8 cellular contexts compared by ENCODE assay signal in the genomic region with DNA sequence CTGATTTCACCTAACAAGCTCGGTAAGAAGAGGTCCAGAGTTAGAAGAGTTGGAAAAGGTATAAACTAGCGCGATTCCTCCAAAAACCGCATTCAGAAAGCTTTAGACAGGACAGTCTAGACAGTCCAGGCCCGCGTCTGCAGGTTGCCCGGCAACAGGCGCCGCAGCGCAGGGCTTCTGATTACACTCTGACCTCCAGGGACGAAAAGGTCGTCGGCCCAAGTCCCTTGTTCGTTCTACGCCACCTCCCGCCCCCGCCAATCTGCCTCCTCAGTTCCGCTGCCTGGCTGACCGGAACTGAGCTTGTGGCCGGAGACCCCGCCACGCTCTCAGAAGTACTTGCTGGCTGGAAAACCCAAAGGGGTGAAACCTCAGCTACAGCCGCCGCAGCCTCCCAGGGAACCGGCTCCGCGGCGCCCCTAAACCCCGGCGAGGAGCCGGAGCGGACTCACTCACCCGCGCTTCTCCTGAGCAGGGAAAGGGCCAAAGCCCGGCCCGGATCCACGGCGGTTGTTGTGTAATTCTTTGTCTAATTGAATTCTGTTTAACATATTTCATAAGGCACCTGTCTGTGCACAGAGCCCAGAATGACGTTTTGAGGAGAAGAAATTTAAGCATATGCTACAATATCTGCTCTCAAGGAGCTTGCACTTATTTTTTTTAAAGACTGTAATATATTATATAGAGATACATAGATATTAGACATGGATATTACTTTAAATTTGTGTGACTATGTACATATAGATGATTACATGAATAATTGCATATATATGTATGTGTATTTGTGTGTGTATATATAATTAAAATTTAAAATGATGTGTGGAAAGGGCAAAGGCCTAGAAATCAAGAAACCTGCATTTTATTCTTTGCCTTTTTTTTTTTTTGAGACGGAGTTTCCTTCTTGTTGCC. TPM values are rescaled to one million over a fixed set of nuclear protein-coding genes. Genes with fewer than 3 reads are reported as not detected.
DNase-seq lines count a peak whose midpoint lies in the region; ATAC-seq and TF ChIP-seq lines count a peak whose summit lies in the region.

A gene (minus strand): TSS at position 407 of the 909 bp plus-strand sequence. CDS start 3,826 bp downstream, outside the sequence.

- TF ChIP-seq CTCF in CD8-positive, alpha-beta T cell (IDR thresholded peaks at IDR 0.05): no peak
- TF ChIP-seq CTCF in endodermal cell (conservative IDR thresholded peaks at IDR 0.05): no peak

- no peak within 1 kb of the TSS for H3K27ac Mint-ChIP-seq in CD8-positive, alpha-beta T cell
- peak within 1 kb of the TSS; percentile 95 for H3K27ac Mint-ChIP-seq in endodermal cell

- H3K9me3 ChIP-seq in CD8-positive, alpha-beta T cell (ENCODE audit: low read length): no peaks in the 10 kb centered on the region
- no peaks in the 10 kb centered on the region for H3K9me3 ChIP-seq in endodermal cell (ENCODE audit: control insufficient read depth, low read length)

- H3K9ac ChIP-seq in endodermal cell (ENCODE audit: extremely low read depth, low read length, poor library complexity, severe bottlenecking): peak within 1 kb of the TSS; percentile 72

- peaks cover 17% of the 10 kb centered on the region for H3K4me1 Mint-ChIP-seq in CD8-positive, alpha-beta T cell (ENCODE audit: low read depth)
- peaks cover 15% of the 10 kb centered on the region for H3K4me1 Mint-ChIP-seq in endodermal cell

- peaks cover 44% of the 10 kb centered on the region for H3K27me3 Mint-ChIP-seq in CD8-positive, alpha-beta T cell (ENCODE audit: low read depth)
- peaks cover 3% of the 10 kb centered on the region for H3K27me3 Mint-ChIP-seq in endodermal cell (ENCODE audit: insufficient read depth)

- H3K36me3 Mint-ChIP-seq in CD8-positive, alpha-beta T cell: no peaks in the 10 kb centered on the region
- H3K36me3 Mint-ChIP-seq in endodermal cell (ENCODE audit: low read depth): no peaks in the 10 kb centered on the region

- CTCF ChIA-PET in CD8-positive, alpha-beta T cell (lab: Charles Lee): interaction anchor here (1.3 to 1.4 kb wide), 2 partner anchors 155 to 701 kb away, joined by 3 to 4 read pairs; a partner anchor contains a TSS

- no peaks in the 10 kb centered on the region for H3K9me3 Mint-ChIP-seq in CD8-positive, alpha-beta T cell
- H3K9me3 Mint-ChIP-seq in endodermal cell: no peaks in the 10 kb centered on the region

- no peak within 1 kb of the TSS for H3K27ac ChIP-seq in CD8-positive, alpha-beta T cell (ENCODE audit: low read depth, low read length)
- peak within 1 kb of the TSS; percentile 93 for H3K27ac ChIP-seq in endodermal cell (ENCODE audit: low read depth, low read length)

- H3K4me1 ChIP-seq in CD8-positive, alpha-beta T cell (ENCODE audit: insufficient read depth, low read length): peaks cover 12% of the 10 kb centered on the region
- H3K4me1 ChIP-seq in endodermal cell (ENCODE audit: control insufficient read depth, insufficient read depth, low read length): no peaks in the 10 kb centered on the region

- 4 to 6% methylated on average over 15 to 40 of the region's 40 CpGs for WGBS in endodermal cell (ENCODE audit: insufficient coverage in 1 of 2, insufficient read length in 1 of 2), 2 experiments

- intact Hi-C loops in CD8-positive, alpha-beta T cell (cut with DNase I, micrococcal nuclease): no loop called here

- POLR2A ChIA-PET in CD8-positive, alpha-beta T cell (lab: Charles Lee): interaction anchor here (1.1 to 1.9 kb wide), 2 partner anchors 61 to 181 kb away, joined by 5 read pairs; a partner anchor contains a TSS

- H3K4me3 ChIP-seq in CD8-positive, alpha-beta T cell (ENCODE audit: low read depth, low read length): peak within 1 kb of the TSS; percentile 40
- H3K4me3 ChIP-seq in endodermal cell (ENCODE audit: low read length): peak within 1 kb of the TSS; percentile 81

- no peaks in the 10 kb centered on the region for H3K36me3 ChIP-seq in CD8-positive, alpha-beta T cell (ENCODE audit: insufficient read depth, low read length)
- no peaks in the 10 kb centered on the region for H3K36me3 ChIP-seq in endodermal cell (ENCODE audit: control insufficient read depth, insufficient read depth, low read length)

- H3K27me3 ChIP-seq in CD8-positive, alpha-beta T cell (ENCODE audit: insufficient read depth, low read length): peaks cover 4% of the 10 kb centered on the region
- H3K27me3 ChIP-seq in endodermal cell (ENCODE audit: control insufficient read depth, insufficient read depth, low read length, poor library complexity, severe bottlenecking): peaks cover 8% of the 10 kb centered on the region

- DNase-seq in CD8-positive, alpha-beta T cell: peak; percentile 22 to 66 (median 53)
- peak; percentile 91 for DNase-seq in NCI-H82 (lab: John Stamatoyannopoulos, UW)
- peak; percentile 84 for DNase-seq in activated CD8-positive, alpha-beta memory T cell treated with anti-CD3 and anti-CD28 coated beads for 24 hours
- DNase-seq in endodermal cell: peak; percentile 97
- peak; percentile 92 for DNase-seq in mesenteric fat pad (ENCODE audit: low spot score)
- DNase-seq in stimulated activated CD8-positive, alpha-beta memory T cell treated with anti-CD3 and anti-CD28 coated beads, Interleukin-15, amount 100 ng/mL, for 48 hours (ENCODE audit: low read depth in 2 of 2): peak; percentile 40 to 55

- peak; percentile 83 for ATAC-seq in CD8-positive, alpha-beta T cell
- peak; percentile 81 for ATAC-seq in GM19438 (IDR thresholded peaks at IDR 0.05; ENCODE audit: low read depth, unreplicated experiment)
- peak; percentile 74 for ATAC-seq in HG03558 (IDR thresholded peaks at IDR 0.05; ENCODE audit: extremely low read depth, unreplicated experiment)

- peak within 1 kb of the TSS; percentile 83 for H3K4me3 Mint-ChIP-seq in CD8-positive, alpha-beta T cell
- H3K4me3 Mint-ChIP-seq in endodermal cell: peak within 1 kb of the TSS; percentile 86

RNA-seq across cellular contexts. Expression of the gene that starts here (rescaled TPM):
- total RNA-seq in CD8-positive, alpha-beta T cell: 1 to 10 TPM; 1.5 to 2.2 TPM
- total RNA-seq in endodermal cell (1 to 10 TPM; 3.9 to 5.5 TPM), mesenteric fat pad (6.4 TPM)
- polyA plus RNA-seq in endodermal cell (2013, experiment 1 of 2): 7.1 TPM
- 7.7 TPM for polyA plus RNA-seq in endodermal cell (2013, experiment 2 of 2)
